Comparison of ENCODE assay signal across 9 cellular contexts in genomic region chr2:2743164-2743571, GRCh38.
A peak's percentile ranks its signal among the peaks of the same experiment; 100 is the strongest.
DNase-seq lines count a peak whose midpoint lies in the region; ATAC-seq and TF ChIP-seq lines count a peak whose summit lies in the region.
"Had no signal": no experiment of that assay in that cellular context is flagged by ENCODE, and none has a peak within 500 bp of the region (broad histone marks: within the 10 kb centered on the region; RNA-seq: fewer than 3 reads in every experiment).

No MANE protein-coding gene starts in this region.

- peak; percentile 71 for DNase-seq in GM23248
- no peak for DNase-seq in RWPE2 (ENCODE audit: low spot score)
- DNase-seq in globus pallidus (ENCODE audit: low spot score) = peak; percentile 58
- peak in 50 of 56 donors; percentile 4 to 80 (median 44) for DNase-seq in nucleus accumbens (lab: John Stamatoyannopoulos, UW)
- no peak for DNase-seq in coronary artery (ENCODE audit: low spot score)
- DNase-seq in NCI-H187 (lab: John Stamatoyannopoulos, UW) = no peak
- DNase-seq: NCI-H510A treated with DMSO at 0.1 percent for 48 hours had no signal

- ATAC-seq in RWPE2 (ENCODE audit: low read depth) (peak; percentile 65), HG03432 (IDR thresholded peaks at IDR 0.05; ENCODE audit: unreplicated experiment) (no peak), HG03469 (IDR thresholded peaks at IDR 0.05; ENCODE audit: unreplicated experiment) (no peak)

- no peak overlapping the region for H3K4me2 ChIP-seq in GM23248 (ENCODE audit: unreplicated experiment)

- TF ChIP-seq CTCF in RWPE2 (IDR thresholded peaks at IDR 0.05; ENCODE audit: poor library complexity, severe bottlenecking) = no peak
- TF ChIP-seq CTCF in coronary artery (IDR thresholded peaks at IDR 0.05) = no peak

- H3K27me3 ChIP-seq in GM23248 (replicated peaks; ENCODE audit: insufficient read depth) = no peaks in the 10 kb centered on the region
- H3K27me3 ChIP-seq in RWPE2 (ENCODE audit: insufficient read depth, poor library complexity, severe bottlenecking) = no peaks in the 10 kb centered on the region

- in situ Hi-C loops in GM23248 (cut with MboI) = no loop called here

- H3K9me2 ChIP-seq in GM23248 (ENCODE audit: insufficient read depth) = no peaks in the 10 kb centered on the region

- H3K9ac ChIP-seq in GM23248 = no peak overlapping the region

- no peaks in the 10 kb centered on the region for H3K79me2 ChIP-seq in GM23248 (ENCODE audit: insufficient read depth)

- H2AFZ ChIP-seq in GM23248 = no peak overlapping the region

- H3K27ac ChIP-seq in GM23248 = no peak overlapping the region
- no peak overlapping the region for H3K27ac ChIP-seq in RWPE2 (ENCODE audit: poor library complexity, severe bottlenecking)
- no peak overlapping the region for H3K27ac ChIP-seq in coronary artery

- WGBS in GM23248 (ENCODE audit: low coverage in 1 of 2, low lambda C conversion rate in 2 of 2, missing lambda C conversion rate in 2 of 2), 2 experiments = 1 to 5% methylated on average over 6 of the region's 6 CpGs

- H3K36me3 ChIP-seq in GM23248 (ENCODE audit: low read depth) (no peaks in the 10 kb centered on the region), RWPE2 (ENCODE audit: low read depth) (no peaks in the 10 kb centered on the region)

- H3K4me1 ChIP-seq in GM23248 (ENCODE audit: insufficient read depth) (no peaks in the 10 kb centered on the region), RWPE2 (ENCODE audit: insufficient read depth, poor library complexity, severe bottlenecking) (no peaks in the 10 kb centered on the region)

- H3K9me3 ChIP-seq in GM23248 (ENCODE audit: low read depth) = no peaks in the 10 kb centered on the region
- H3K9me3 ChIP-seq in RWPE2 (ENCODE audit: severe bottlenecking) = no peaks in the 10 kb centered on the region

- H3K4me3 ChIP-seq in GM23248 = no peak overlapping the region
- no peak overlapping the region for H3K4me3 ChIP-seq in RWPE2 (ENCODE audit: severe bottlenecking)
- no peak overlapping the region for H3K4me3 ChIP-seq in coronary artery

- no peaks in the 10 kb centered on the region for H4K20me1 ChIP-seq in GM23248 (ENCODE audit: insufficient read depth)

- no peaks in the 10 kb centered on the region for H3F3A ChIP-seq in GM23248 (ENCODE audit: insufficient read depth)

Comparison
In these comparisons a context has a peak if more than half of its experiments do, and no peak if none do; other contexts are left out.
1. DNase-seq: peak in GM23248 (single experiment), globus pallidus (single experiment) and nucleus accumbens (50 of 56); none in RWPE2 (single experiment), coronary artery (single experiment) and NCI-H187 (0 of 2).